8 cellular contexts compared by ENCODE assay signal in the genomic region with DNA sequence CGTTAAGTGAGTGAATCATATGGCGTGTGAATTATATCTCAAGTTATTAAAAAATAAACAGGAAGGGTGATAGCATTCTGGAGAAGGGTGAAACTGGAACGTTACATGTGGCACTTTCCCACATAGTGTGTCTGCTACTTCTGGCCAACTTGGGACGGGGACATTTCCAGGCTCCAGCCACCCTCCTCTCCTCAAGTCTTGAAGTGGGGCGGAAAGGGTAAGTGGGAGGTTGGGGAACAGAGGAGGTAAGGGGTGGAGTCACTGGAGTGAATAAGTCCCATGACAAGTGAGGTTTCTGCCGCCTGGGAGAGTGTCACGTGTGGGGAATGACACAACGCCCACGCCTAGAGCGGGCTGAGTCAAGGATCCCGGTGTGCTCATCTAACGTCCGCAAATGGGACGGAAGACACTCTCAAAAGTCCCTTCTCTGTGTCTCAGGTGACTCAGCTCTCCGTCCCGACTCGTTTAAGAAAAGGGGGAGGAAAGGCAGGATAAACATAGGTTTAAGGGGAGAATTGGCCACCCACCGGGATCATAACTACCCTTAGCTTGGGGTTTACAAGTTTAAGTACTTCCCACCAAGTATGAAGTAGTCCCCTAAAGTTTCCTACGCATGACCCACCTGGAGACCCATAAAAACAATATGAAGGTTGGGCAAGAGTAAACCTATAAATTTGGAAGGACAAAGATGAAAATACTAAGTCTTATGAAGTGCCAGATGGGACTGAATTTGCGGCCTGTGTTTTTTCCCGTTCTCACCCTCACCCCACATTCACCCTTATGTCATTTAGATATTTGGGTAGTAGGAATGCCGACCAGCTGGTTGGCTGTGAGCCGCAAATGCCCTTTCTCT. TPM values are rescaled to one million over a fixed set of nuclear protein-coding genes. Genes with fewer than 3 reads are reported as not detected.
DNase-seq lines count a peak whose midpoint lies in the region; ATAC-seq and TF ChIP-seq lines count a peak whose summit lies in the region.

No MANE protein-coding gene starts in this region.

- in situ Hi-C loops in Panc1 (cut with HindIII; ENCODE audit: low pct_unique_long_range_greater_than_20kb, low sequenced_read_pairs), result no loop called here

- no TSS peak for BruUV-seq in Panc1 (replicated peaks; lab: Mats Ljungman, UMichigan)

- H3K9ac ChIP-seq in muscle layer of colon (ENCODE audit: low read length), result peak overlapping the region; percentile 97

- H3K36me3 ChIP-seq in Panc1 (ENCODE audit: control insufficient read depth, insufficient read depth, low read length) (peaks cover 7% of the 10 kb centered on the region; the same call in 1 of the 2 replicates), esophagus muscularis mucosa (no peaks in the 10 kb centered on the region), muscle layer of colon (ENCODE audit: insufficient read depth, low read length) (no peaks in the 10 kb centered on the region)

- no peak for TF ChIP-seq EP300 in esophagus muscularis mucosa (IDR thresholded peaks at IDR 0.05)

- CTCF ChIA-PET in Panc1 (lab: Charles Lee), result no interaction called here

- DNase-seq in GM12865 (ENCODE audit: low read depth) (peak; percentile 94), Panc1 (ENCODE audit: low read depth, low spot score) (peak; percentile 99), esophagus muscularis mucosa (ENCODE audit: extremely low spot score) (peak; percentile 97)
- DNase-seq in activated T-cell treated with anti-CD3 and anti-CD28 coated beads, Interleukin-2, amount 50 U/mL, for 48 hours, result peak; percentile 92 to 94
- peak; percentile 67 to 82 for DNase-seq in stimulated activated CD8-positive, alpha-beta memory T cell treated with anti-CD3 and anti-CD28 coated beads, Interleukin-4, amount 100 ng/mL, for 4 hours (ENCODE audit: low read depth in 2 of 2, low spot score in 1 of 2)

- 25% methylated on average over 23 of the region's 23 CpGs for WGBS in esophagus muscularis mucosa

- POLR2A ChIA-PET in Panc1 (lab: Charles Lee), result interaction anchor here (0.5 to 1.6 kb wide), 5 partner anchors 9 to 31 kb away, joined by 3 to 14 read pairs (median 6); a partner anchor contains a TSS

- H3K4me1 ChIP-seq in Panc1 (ENCODE audit: control insufficient read depth, insufficient read depth, low read length) (peaks cover 25% of the 10 kb centered on the region), esophagus muscularis mucosa (peaks cover 23 to 45% (median 43%) of the 10 kb centered on the region in 4 donors), muscle layer of colon (ENCODE audit: insufficient read depth, low read length) (peaks cover 22% of the 10 kb centered on the region)

- intact Hi-C loops in Panc1 (cut with micrococcal nuclease; ENCODE audit: unreplicated experiment), result no loop called here
- intact Hi-C loops in esophagus muscularis mucosa (cut with DNase I), result loop anchor here (2.0 to 10.0 kb wide), 2 partner anchors 31 to 257 kb away; a partner anchor contains a TSS

- peak overlapping the region; percentile 97 for H3K27ac ChIP-seq in Panc1 (ENCODE audit: low read length)
- peak overlapping the region; percentile 99 to 100 (median 100) for H3K27ac ChIP-seq in esophagus muscularis mucosa (replicated peaks in 1 of 4)
- peak overlapping the region; percentile 95 for H3K27ac ChIP-seq in muscle layer of colon (ENCODE audit: low read depth, low read length)

- peak; percentile 30 for ATAC-seq in HG03280 (IDR thresholded peaks at IDR 0.05; ENCODE audit: unreplicated experiment)
- peak; percentile 85 for ATAC-seq in Panc1
- ATAC-seq in HG02840 (IDR thresholded peaks at IDR 0.05; ENCODE audit: low FRiP score, unreplicated experiment), result no peak

- peak; percentile 95 for TF ChIP-seq POLR2A in esophagus muscularis mucosa (IDR thresholded peaks at IDR 0.05; ENCODE audit: low read depth)

- H3K27me3 ChIP-seq in Panc1 (ENCODE audit: control insufficient read depth, insufficient read depth, low read length) (no peaks in the 10 kb centered on the region), esophagus muscularis mucosa (no peaks in the 10 kb centered on the region), muscle layer of colon (ENCODE audit: control insufficient read depth in 1 of 2, insufficient read depth in 2 of 2, low read length in 2 of 2) (no peaks in the 10 kb centered on the region)

- H3K4me3 ChIP-seq in GM12865 (ENCODE audit: low read depth, low read length) (peak overlapping the region; percentile 84), Panc1 (ENCODE audit: low read depth in 2 of 2, low read length in 2 of 2) (peak overlapping the region; percentile 65 to 92), esophagus muscularis mucosa (peak overlapping the region; percentile 95 to 100 (median 98)), muscle layer of colon (ENCODE audit: low read depth in 1 of 2, low read length in 2 of 2) (peak overlapping the region in 1 of 2 donors; percentile 85)

- TF ChIP-seq CTCF in GM12865 (IDR thresholded peaks at IDR 0.05; ENCODE audit: insufficient read depth, low read depth, low read length, missing control alignments) (no peak), Panc1 (IDR thresholded peaks at IDR 0.05) (no peak), esophagus muscularis mucosa (IDR thresholded peaks at IDR 0.05) (no peak)

- no peaks in the 10 kb centered on the region for H3K9me3 ChIP-seq in Panc1 (ENCODE audit: control insufficient read depth, insufficient read depth, low read depth, low read length)
- H3K9me3 ChIP-seq in esophagus muscularis mucosa, result no peaks in the 10 kb centered on the region
- no peaks in the 10 kb centered on the region for H3K9me3 ChIP-seq in muscle layer of colon (ENCODE audit: low read length)

RNA-seq across cellular contexts. Expression of a gene that starts 1.2 kb away (rescaled TPM):
- total RNA-seq in Panc1 (2021; ENCODE audit: unreplicated experiment) (144 TPM), esophagus muscularis mucosa (10 to 100 TPM; 81.2 to 99.9 (median 89.9) TPM)
- polyA plus RNA-seq in Panc1 (2012; ENCODE audit: insufficient read length), result 55.3 TPM

RNA-seq across cellular contexts. Expression of a gene that starts 31.5 kb away (rescaled TPM):
- 345 TPM for total RNA-seq in Panc1 (2021; ENCODE audit: unreplicated experiment)
- polyA plus RNA-seq in Panc1 (2012; ENCODE audit: insufficient read length), result 213 TPM
- total RNA-seq in esophagus muscularis mucosa, result 10 to 100 TPM in 3 of 4 donors, 1 to 10 TPM in 1; 9.1 to 32.3 (median 16.3) TPM

RNA-seq across cellular contexts. Expression of a gene that starts 44.4 kb away (rescaled TPM):
- total RNA-seq in Panc1 (2021; ENCODE audit: unreplicated experiment) (1,280 TPM), esophagus muscularis mucosa (100 to 1,000 TPM; 245 to 554 (median 350) TPM)
- 1,545 TPM for polyA plus RNA-seq in Panc1 (2012; ENCODE audit: insufficient read length)

Comparison
In these comparisons a context has a peak if more than half of its experiments do, and no peak if none do; other contexts are left out.
1. RNA of a gene that starts 31.5 kb away (total RNA-seq): 345 TPM in Panc1 (single experiment); 9.1 to 32.3 TPM in esophagus muscularis mucosa; every median in the first group is over 10 times any median in the second.
2. Peak in every context shown above with its lines, with median percentiles within 50 percentile points of each other: DNase-seq and H3K27ac ChIP-seq.